Comparison of ENCODE assay signal across 8 cellular contexts in the genomic region with DNA sequence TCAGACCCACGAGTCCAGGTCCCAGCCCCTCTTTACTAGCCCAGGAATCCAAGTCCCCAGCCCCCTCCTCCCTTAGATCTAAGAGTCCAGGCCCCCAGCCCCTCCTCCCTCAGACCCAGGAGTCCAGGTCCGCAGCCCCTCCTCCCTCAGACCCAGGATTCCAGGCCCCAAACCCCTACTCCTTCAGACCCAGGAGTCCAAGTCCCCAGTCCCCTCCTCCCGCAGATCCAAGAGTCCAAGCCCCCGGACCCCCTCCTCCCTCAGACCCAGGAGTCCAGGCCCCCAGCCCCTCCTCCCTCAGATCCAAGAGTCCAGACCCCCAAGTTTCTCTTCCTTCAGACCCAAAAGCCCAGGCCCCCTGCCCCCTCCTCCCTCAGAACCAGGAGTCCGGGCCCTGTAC. TPM values are rescaled to one million over a fixed set of nuclear protein-coding genes. Genes with fewer than 3 reads are reported as not detected.
DNase-seq lines count a peak whose midpoint lies in the region; TF ChIP-seq lines count a peak whose summit lies in the region.

No MANE protein-coding gene starts in this region.

- peaks cover 58 to 80% of the 10 kb centered on the region in 2 experiments for H3K36me3 ChIP-seq in mesenchymal stem cell (ENCODE audit: control insufficient read depth in 1 of 2, insufficient read depth in 2 of 2, low read depth in 1 of 2, low read length in 2 of 2)

- no peaks in the 10 kb centered on the region for H3K27me3 ChIP-seq in mesenchymal stem cell (ENCODE audit: control insufficient read depth in 1 of 2, insufficient read depth in 1 of 2, low read length in 2 of 2)

- peak overlapping the region; percentile 99 for H3K9ac ChIP-seq in mesenchymal stem cell (ENCODE audit: low read length)

- H3K79me1 ChIP-seq in mesenchymal stem cell (replicated peaks; ENCODE audit: low read length, poor library complexity, severe bottlenecking) = peaks cover 11% of the 10 kb centered on the region

- peak overlapping the region; percentile 47 for H4K8ac ChIP-seq in mesenchymal stem cell (ENCODE audit: low read length)

- peaks cover 42% of the 10 kb centered on the region for H3K4me1 ChIP-seq in mesenchymal stem cell (ENCODE audit: control insufficient read depth, insufficient read depth, low read depth, low read length)

- peak overlapping the region; percentile 34 to 91 for H3K4me3 ChIP-seq in mesenchymal stem cell (ENCODE audit: insufficient read depth in 1 of 2, low read depth in 1 of 2, low read length in 2 of 2)

- H3K4me1 Mint-ChIP-seq in activated naive CD4-positive, alpha-beta T cell treated with anti-CD3 and anti-CD28 coated beads, Interleukin-2, amount 50 U/mL, for 24 hours = peaks cover 33% of the 10 kb centered on the region
- H3K4me1 Mint-ChIP-seq in MCF 10A (ENCODE audit: insufficient read depth, unreplicated experiment) (peaks cover 61% of the 10 kb centered on the region), type B pancreatic cell (ENCODE audit: unreplicated experiment) (peaks cover 28% of the 10 kb centered on the region)

- TF ChIP-seq CTCF in MCF 10A (IDR thresholded peaks at IDR 0.05; ENCODE audit: unreplicated experiment) (no peak), type B pancreatic cell (conservative IDR thresholded peaks at IDR 0.05) (no peak)

- no peak overlapping the region for H2BK15ac ChIP-seq in mesenchymal stem cell (ENCODE audit: low read depth, poor library complexity, severe bottlenecking)

- DNase-seq in activated naive CD4-positive, alpha-beta T cell treated with anti-CD3 and anti-CD28 coated beads, Interleukin-2, amount 50 U/mL, for 16 hours = no peak
- DNase-seq in MCF 10A (ENCODE audit: unreplicated experiment) (no peak), mesenchymal stem cell (no peak), type B pancreatic cell (ENCODE audit: extremely low spot score, unreplicated experiment) (no peak), retina (no peak), putamen (ENCODE audit: low spot score) (no peak), HT-29 (ENCODE audit: low spot score) (no peak)

- H3K23ac ChIP-seq in mesenchymal stem cell (ENCODE audit: low read length in 2 of 2) = no peak overlapping the region

- H4K91ac ChIP-seq in mesenchymal stem cell (ENCODE audit: low read length) = peak overlapping the region; percentile 14

- H2BK12ac ChIP-seq in mesenchymal stem cell (ENCODE audit: low read length in 2 of 2) = peak overlapping the region in 1 of 2 experiments; percentile 66

- H3K36me3 Mint-ChIP-seq in activated naive CD4-positive, alpha-beta T cell treated with anti-CD3 and anti-CD28 coated beads, Interleukin-2, amount 50 U/mL, for 24 hours = peaks cover 12% of the 10 kb centered on the region
- peaks cover 74% of the 10 kb centered on the region for H3K36me3 Mint-ChIP-seq in MCF 10A (ENCODE audit: insufficient read depth, unreplicated experiment)
- H3K36me3 Mint-ChIP-seq in type B pancreatic cell = peaks cover 24% of the 10 kb centered on the region

- POLR2A ChIA-PET in MCF 10A (lab: Yijun Ruan, JAX) = interaction anchor here (0.7 to 3.7 kb wide), 12 partner anchors 9 to 134 kb away, joined by 3 to 39 read pairs (median 4); a partner anchor contains a TSS

- peak overlapping the region; percentile 65 to 84 for H3K4ac ChIP-seq in mesenchymal stem cell (ENCODE audit: low read depth in 1 of 2, low read length in 2 of 2)

- H3K27ac ChIP-seq in mesenchymal stem cell (ENCODE audit: low read length, poor library complexity, severe bottlenecking) = peak overlapping the region; percentile 73

- peak overlapping the region; percentile 93 for H3K4me2 ChIP-seq in mesenchymal stem cell (ENCODE audit: low read length, poor library complexity, severe bottlenecking)

- no peaks in the 10 kb centered on the region for H3K27me3 Mint-ChIP-seq in activated naive CD4-positive, alpha-beta T cell treated with anti-CD3 and anti-CD28 coated beads, Interleukin-2, amount 50 U/mL, for 24 hours
- H3K27me3 Mint-ChIP-seq in MCF 10A (ENCODE audit: insufficient read depth, unreplicated experiment) = no peaks in the 10 kb centered on the region
- H3K27me3 Mint-ChIP-seq in type B pancreatic cell = peaks cover 5% of the 10 kb centered on the region

- H2AK5ac ChIP-seq in mesenchymal stem cell (ENCODE audit: low read length, severe bottlenecking) = peak overlapping the region; percentile 50

- peak overlapping the region; percentile 96 for H3K27ac Mint-ChIP-seq in activated naive CD4-positive, alpha-beta T cell treated with anti-CD3 and anti-CD28 coated beads, Interleukin-2, amount 50 U/mL, for 24 hours
- H3K27ac Mint-ChIP-seq in MCF 10A (ENCODE audit: low read depth, unreplicated experiment) (peak overlapping the region; percentile 90), type B pancreatic cell (peak overlapping the region; percentile 85)

- H2AFZ ChIP-seq in mesenchymal stem cell (ENCODE audit: low read depth, low read length) = no peak overlapping the region

- peak overlapping the region; percentile 90 for H3K4me3 Mint-ChIP-seq in activated naive CD4-positive, alpha-beta T cell treated with anti-CD3 and anti-CD28 coated beads, Interleukin-2, amount 50 U/mL, for 24 hours
- H3K4me3 Mint-ChIP-seq in MCF 10A (ENCODE audit: unreplicated experiment) (peak overlapping the region; percentile 83), type B pancreatic cell (peak overlapping the region; percentile 88)

- no TSS peak for BruUV-seq in MCF 10A (replicated peaks; lab: Mats Ljungman, UMichigan)

- H2BK120ac ChIP-seq in mesenchymal stem cell (ENCODE audit: low read depth, low read length) = peak overlapping the region; percentile 73

- H2BK5ac ChIP-seq in mesenchymal stem cell (ENCODE audit: low read depth, low read length, poor library complexity, severe bottlenecking) = peak overlapping the region; percentile 19

- WGBS in mesenchymal stem cell = 53% methylated on average over 5 of the region's 5 CpGs

- no peak overlapping the region for H3K14ac ChIP-seq in mesenchymal stem cell (ENCODE audit: low read length in 2 of 2)

- CTCF ChIA-PET in MCF 10A (lab: Yijun Ruan, JAX) = interaction anchor here (0.6 to 3.0 kb wide), 6 partner anchors 8 to 1696 kb away, joined by 3 to 19 read pairs (median 3); no protein-coding TSS in a partner anchor

- H3K9me3 ChIP-seq in mesenchymal stem cell (ENCODE audit: control insufficient read depth, low read length) = no peaks in the 10 kb centered on the region

- intact Hi-C loops in MCF 10A (cut with micrococcal nuclease) = loop anchor here (1.0 kb wide), 1 partner anchor 14 kb away; no protein-coding TSS in a partner anchor

- no peaks in the 10 kb centered on the region for H3K9me3 Mint-ChIP-seq in activated naive CD4-positive, alpha-beta T cell treated with anti-CD3 and anti-CD28 coated beads, Interleukin-2, amount 50 U/mL, for 24 hours
- H3K9me3 Mint-ChIP-seq in MCF 10A (ENCODE audit: unreplicated experiment) (no peaks in the 10 kb centered on the region), type B pancreatic cell (no peaks in the 10 kb centered on the region)

- H3K18ac ChIP-seq in mesenchymal stem cell (ENCODE audit: low read depth in 1 of 2, low read length in 2 of 2) = peak overlapping the region; percentile 56 to 94

RNA-seq across cellular contexts. Expression of a gene that starts 11.5 kb away (rescaled TPM):
- 13.1 and 18.1 TPM in 2 replicates for total RNA-seq in MCF 10A (2022)
- polyA plus RNA-seq in mesenchymal stem cell (2013, experiment 1 of 2) = 8.8 TPM
- polyA plus RNA-seq in mesenchymal stem cell (2013, experiment 2 of 2) = 7.1 TPM
- total RNA-seq in type B pancreatic cell (ENCODE audit: low replicate concordance) = 12.8 and 28.7 TPM in 2 replicates
- 13.6 and 17.8 TPM in 2 replicates for total RNA-seq in HT-29 (2014; rRNA removed; shearing (Covaris generic))

RNA-seq across cellular contexts. Expression of a gene that starts 19.2 kb away (rescaled TPM):
- total RNA-seq in MCF 10A (2022) = 0.34 and 0.42 TPM in 2 replicates
- not detected for polyA plus RNA-seq in mesenchymal stem cell (2013, experiment 1 of 2)
- polyA plus RNA-seq in mesenchymal stem cell (2013, experiment 2 of 2) = not detected
- not detected in 2 replicates for total RNA-seq in type B pancreatic cell (ENCODE audit: low replicate concordance)
- total RNA-seq in HT-29 (2014; rRNA removed; shearing (Covaris generic)) = 0.05 TPM in 1 of 2 replicates, not detected in the other

RNA-seq across cellular contexts. Expression of a gene that starts 47.1 kb away (rescaled TPM):
- total RNA-seq in MCF 10A (2022) (6.2 and 8.6 TPM in 2 replicates), type B pancreatic cell (ENCODE audit: low replicate concordance) (not detected in 2 replicates)
- polyA plus RNA-seq in mesenchymal stem cell (2013, experiment 1 of 2) = not detected
- polyA plus RNA-seq in mesenchymal stem cell (2013, experiment 2 of 2) = not detected
- not detected in 2 replicates for total RNA-seq in HT-29 (2014; rRNA removed; shearing (Covaris generic))

RNA-seq across cellular contexts. Expression of a gene that starts 56.4 kb away (rescaled TPM):
- total RNA-seq in MCF 10A (2022) = not detected in 2 replicates
- polyA plus RNA-seq in mesenchymal stem cell (2013, experiment 1 of 2) = not detected
- polyA plus RNA-seq in mesenchymal stem cell (2013, experiment 2 of 2) = not detected
- total RNA-seq in type B pancreatic cell (ENCODE audit: low replicate concordance) = not detected in 2 replicates
- not detected in 2 replicates for total RNA-seq in HT-29 (2014; rRNA removed; shearing (Covaris generic))

RNA-seq across cellular contexts. Expression of a gene that starts 58.0 kb away (rescaled TPM):
- not detected in 2 replicates for total RNA-seq in MCF 10A (2022)
- polyA plus RNA-seq in mesenchymal stem cell (2013, experiment 1 of 2) = not detected
- not detected for polyA plus RNA-seq in mesenchymal stem cell (2013, experiment 2 of 2)
- not detected in 2 replicates for total RNA-seq in type B pancreatic cell (ENCODE audit: low replicate concordance)
- total RNA-seq in HT-29 (2014; rRNA removed; shearing (Covaris generic)) = not detected in 2 replicates
